11 cellular contexts compared by ENCODE assay signal in the genomic region with DNA sequence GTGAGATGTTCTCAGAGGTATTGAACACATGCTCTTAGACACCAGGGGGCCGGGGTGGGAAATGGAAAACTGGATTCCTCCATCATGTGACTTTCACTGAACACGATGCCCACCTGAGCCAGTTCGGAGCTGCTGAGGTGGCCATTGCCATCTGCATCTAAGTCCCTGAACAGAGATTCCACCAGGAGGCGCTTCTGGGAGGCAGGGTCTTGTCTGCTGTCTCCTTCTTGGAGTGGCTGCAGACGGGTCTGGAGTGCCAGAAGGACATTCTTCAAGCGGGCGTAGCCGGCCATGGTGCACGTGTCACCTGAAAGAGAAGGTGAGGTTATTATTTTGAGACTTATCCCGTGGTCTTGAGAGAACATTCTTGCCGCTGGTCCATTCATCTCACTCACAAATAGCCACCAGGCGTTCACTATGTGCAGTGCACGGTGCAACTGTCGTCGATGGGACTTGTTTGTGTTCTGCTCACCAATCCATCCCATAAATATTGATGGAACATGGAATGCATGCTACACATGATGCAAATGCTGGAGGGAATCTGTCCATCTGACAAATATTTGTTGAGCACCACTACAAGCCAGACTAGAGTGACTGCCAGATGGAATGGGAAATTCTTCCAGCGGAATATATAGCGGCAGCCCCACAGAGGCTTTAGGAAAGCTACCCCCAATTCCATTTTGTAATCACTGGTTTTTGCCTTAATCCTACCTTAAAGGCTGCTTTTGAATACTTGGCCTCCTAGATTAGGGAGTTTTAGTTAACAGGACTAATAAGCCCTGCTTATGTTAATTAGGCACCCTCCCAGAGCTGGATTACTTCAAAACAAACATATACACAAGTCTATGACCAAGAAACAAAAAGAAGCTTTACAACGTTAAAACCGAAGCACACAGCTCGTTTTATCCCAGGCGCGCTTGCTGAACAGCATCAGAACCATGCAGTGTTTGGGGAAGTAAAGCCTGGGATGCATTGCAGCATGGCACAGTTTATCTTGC.
A peak's percentile ranks its signal among the peaks of the same experiment; 100 is the strongest.
DNase-seq lines count a peak whose midpoint lies in the region; ATAC-seq and TF ChIP-seq lines count a peak whose summit lies in the region.
"Had no signal": no experiment of that assay in that cellular context is flagged by ENCODE, and none has a peak within 500 bp of the region (broad histone marks: within the 10 kb centered on the region; RNA-seq: fewer than 3 reads in every experiment).

No MANE protein-coding gene starts in this region.

- H3K4me1 Mint-ChIP-seq in activated naive CD8-positive, alpha-beta T cell treated with anti-CD3 and anti-CD28 coated beads, Interleukin-2, amount 50 U/mL, for 24 hours: peaks cover 6% of the 10 kb centered on the region

- no peak overlapping the region for H3K56ac ChIP-seq in mesendoderm (ENCODE audit: low read length)

- H2AK5ac ChIP-seq in mesendoderm (ENCODE audit: low read length): no peak overlapping the region

- H3K9me3 ChIP-seq in DOHH2 (ENCODE audit: control insufficient read depth, insufficient read depth, low read length): no peaks in the 10 kb centered on the region
- H3K9me3 ChIP-seq in suprapubic skin: no peaks in the 10 kb centered on the region
- H3K9me3 ChIP-seq: lower lobe of right lung had no signal

- no peak overlapping the region for H4K8ac ChIP-seq in mesendoderm (ENCODE audit: low read depth, low read length)

- no peaks in the 10 kb centered on the region for H3F3A ChIP-seq in DOHH2 (ENCODE audit: control insufficient read depth, insufficient read depth)

- no peak overlapping the region for H2BK5ac ChIP-seq in mesendoderm (ENCODE audit: low read length)

- H3K4ac ChIP-seq in mesendoderm (ENCODE audit: low read depth, low read length): no peak overlapping the region

- TF ChIP-seq CTCF in DOHH2 (IDR thresholded peaks at IDR 0.05; ENCODE audit: low read depth, low read length, poor library complexity, severe bottlenecking) (peak; percentile 64), astrocyte of the cerebellum (IDR thresholded peaks at IDR 0.05; ENCODE audit: low read depth, low read length, missing control alignments) (peak; percentile 16), suprapubic skin (IDR thresholded peaks at IDR 0.05) (no peak)

- H3K27me3 ChIP-seq in DOHH2 (ENCODE audit: control insufficient read depth, low read length) (no peaks in the 10 kb centered on the region; the same call in 1 of the 2 replicates), mesendoderm (ENCODE audit: insufficient read depth, low read length, poor library complexity) (no peaks in the 10 kb centered on the region), suprapubic skin (no peaks in the 10 kb centered on the region)

- H3K4me1 ChIP-seq in DOHH2 (ENCODE audit: control insufficient read depth, low read length) (no peaks in the 10 kb centered on the region), mesendoderm (ENCODE audit: control insufficient read depth, low read depth, low read length) (no peaks in the 10 kb centered on the region), suprapubic skin (no peaks in the 10 kb centered on the region)
- H3K4me1 ChIP-seq: lower lobe of right lung had no signal

- H3K9ac ChIP-seq in mesendoderm (ENCODE audit: low read length): no peak overlapping the region

- H3K27me3 Mint-ChIP-seq in activated naive CD8-positive, alpha-beta T cell treated with anti-CD3 and anti-CD28 coated beads, Interleukin-2, amount 50 U/mL, for 24 hours: peaks cover 4% of the 10 kb centered on the region

- H3K23ac ChIP-seq in mesendoderm (ENCODE audit: low read length): no peak overlapping the region

- H4K20me1 ChIP-seq in DOHH2 (ENCODE audit: control insufficient read depth, insufficient read depth, low read depth, low read length): no peaks in the 10 kb centered on the region

- DNase-seq in HT-29 (ENCODE audit: low spot score) (peak; percentile 61), astrocyte of the cerebellum (ENCODE audit: low read depth) (no peak), mesendoderm (peak; percentile 79), RKO (ENCODE audit: low spot score) (no peak), suprapubic skin (ENCODE audit: low spot score in 2 of 2) (no peak), NCI-H1694 treated with DMSO at 0.1 percent for 48 hours (lab: John Stamatoyannopoulos, UW) (no peak)
- DNase-seq in activated naive CD8-positive, alpha-beta T cell treated with anti-CD3 and anti-CD28 coated beads, Interleukin-2, amount 50 U/mL, for 24 hours: no peak
- DNase-seq: lower lobe of right lung, MV-4-11 had no signal

- in situ Hi-C loops in astrocyte of the cerebellum (cut with HindIII; ENCODE audit: low sequenced_read_pairs): loop anchor here (5.0 kb wide), 1 partner anchor 104 kb away; no protein-coding TSS in a partner anchor

- no peak overlapping the region for H3K27ac ChIP-seq in DOHH2 (ENCODE audit: low read depth, low read length)
- no peak overlapping the region for H3K27ac ChIP-seq in mesendoderm (ENCODE audit: low read depth, low read length)
- no peak overlapping the region for H3K27ac ChIP-seq in suprapubic skin
- H3K27ac ChIP-seq: lower lobe of right lung had no signal

- H4K5ac ChIP-seq in mesendoderm (ENCODE audit: low read length): no peak overlapping the region

- H3K9me3 Mint-ChIP-seq in activated naive CD8-positive, alpha-beta T cell treated with anti-CD3 and anti-CD28 coated beads, Interleukin-2, amount 50 U/mL, for 24 hours: no peaks in the 10 kb centered on the region

- H3K36me3 Mint-ChIP-seq in activated naive CD8-positive, alpha-beta T cell treated with anti-CD3 and anti-CD28 coated beads, Interleukin-2, amount 50 U/mL, for 24 hours (ENCODE audit: low read depth): no peaks in the 10 kb centered on the region

- no peak overlapping the region for H3K18ac ChIP-seq in mesendoderm (ENCODE audit: low read length)

- no peaks in the 10 kb centered on the region for H3K9me2 ChIP-seq in DOHH2 (replicated peaks; ENCODE audit: control insufficient read depth, low read length)

- no CpG with 5 or more reads among the region's 22 CpGs for WGBS in mesendoderm (ENCODE audit: extremely low coverage, insufficient coverage, low lambda C conversion rate)
- 87% methylated on average over 21 of the region's 22 CpGs for WGBS in suprapubic skin

- H3K27ac Mint-ChIP-seq in activated naive CD8-positive, alpha-beta T cell treated with anti-CD3 and anti-CD28 coated beads, Interleukin-2, amount 50 U/mL, for 24 hours: no peak overlapping the region

- H3K4me2 ChIP-seq in DOHH2 (ENCODE audit: low read length) (no peak overlapping the region), mesendoderm (ENCODE audit: low read length) (no peak overlapping the region)

- H2BK15ac ChIP-seq in mesendoderm (replicated peaks; ENCODE audit: low read depth): no peak overlapping the region

- H3K79me2 ChIP-seq in DOHH2 (ENCODE audit: control insufficient read depth, low read length) (no peaks in the 10 kb centered on the region), mesendoderm (ENCODE audit: control insufficient read depth, insufficient read depth, low read length) (no peaks in the 10 kb centered on the region)

- H3K4me3 ChIP-seq in DOHH2 (ENCODE audit: low read length) (no peak overlapping the region), astrocyte of the cerebellum (ENCODE audit: low read depth, low read length) (no peak overlapping the region), mesendoderm (ENCODE audit: low read length) (no peak overlapping the region), suprapubic skin (no peak overlapping the region)
- H3K4me3 ChIP-seq: lower lobe of right lung had no signal

- H3K4me3 Mint-ChIP-seq in activated naive CD8-positive, alpha-beta T cell treated with anti-CD3 and anti-CD28 coated beads, Interleukin-2, amount 50 U/mL, for 24 hours: no peak overlapping the region

- H2BK120ac ChIP-seq in mesendoderm (ENCODE audit: low read depth, low read length): no peak overlapping the region

- ATAC-seq in activated naive CD8-positive, alpha-beta T cell treated with anti-CD3 and anti-CD28 coated beads, Interleukin-2, amount 50 U/mL, for 24 hours: no peak
- ATAC-seq: activated CD4-positive, CD25-positive, alpha-beta regulatory T cell treated with anti-CD3 and anti-CD28 coated beads, Interleukin-2, amount 50 U/mL, for 24 hours; lower lobe of right lung had no signal

- TF ChIP-seq EP300 in suprapubic skin (IDR thresholded peaks at IDR 0.05): no peak

- H3K79me1 ChIP-seq in mesendoderm (ENCODE audit: low read length): no peaks in the 10 kb centered on the region

- TF ChIP-seq POLR2A in suprapubic skin (IDR thresholded peaks at IDR 0.05): no peak

- H3K36me3 ChIP-seq in DOHH2 (ENCODE audit: control insufficient read depth, low read length): no peaks in the 10 kb centered on the region
- no peaks in the 10 kb centered on the region for H3K36me3 ChIP-seq in mesendoderm (ENCODE audit: control insufficient read depth, insufficient read depth, low read length)
- no peaks in the 10 kb centered on the region for H3K36me3 ChIP-seq in suprapubic skin
- H3K36me3 ChIP-seq: lower lobe of right lung had no signal

Comparison
In these comparisons a context has a peak if more than half of its experiments do, and no peak if none do; other contexts are left out.
1. CTCF ChIP-seq: peak in DOHH2 (single experiment) and astrocyte of the cerebellum (single experiment); none in suprapubic skin (0 of 2).
2. DNase-seq: peak in HT-29 (single experiment) and mesendoderm (single experiment); none in astrocyte of the cerebellum (single experiment), activated naive CD8-positive, alpha-beta T cell treated with anti-CD3 and anti-CD28 coated beads, Interleukin-2, amount 50 U/mL, for 24 hours (single experiment), RKO (single experiment), suprapubic skin (0 of 2) and NCI-H1694 treated with DMSO at 0.1 percent for 48 hours (single experiment).